In genomic region chr14:103551338-103551762, GRCh38 we compare ENCODE assay signal across 13 cellular contexts. TPM values are rescaled to one million over a fixed set of nuclear protein-coding genes. Genes with fewer than 3 reads are reported as not detected.
DNase-seq lines count a peak whose midpoint lies in the region; ATAC-seq and TF ChIP-seq lines count a peak whose summit lies in the region.
"Had no signal": no experiment of that assay in that cellular context is flagged by ENCODE, and none has a peak within 500 bp of the region (broad histone marks: within the 10 kb centered on the region; RNA-seq: fewer than 3 reads in every experiment).

No MANE protein-coding gene starts in this region.

- H3K4me1 ChIP-seq in H9 (ENCODE audit: insufficient read depth, low read length) (no peaks in the 10 kb centered on the region), duodenal mucosa (ENCODE audit: control insufficient read depth in 1 of 2, insufficient read depth in 2 of 2, low read length in 2 of 2) (peaks cover 0 to 2% of the 10 kb centered on the region in 2 donors), right lobe of liver (no peaks in the 10 kb centered on the region), stomach (peaks cover 28 to 78% (median 48%) of the 10 kb centered on the region in 4 donors), foreskin keratinocyte (no peaks in the 10 kb centered on the region)

- H3K4me3 Mint-ChIP-seq in H9, result no peak overlapping the region; a peak in 1 of 5 replicates
- no peak overlapping the region for H3K4me3 Mint-ChIP-seq in activated T-helper 2 cell treated with anti-CD3 and anti-CD28 coated beads, Interferon-gamma antibody, Interleukin-2, Interleukin-4, amounts not matched to agents 10 μg/mL and 5 μg/mL and 100 μg/mL, durations not matched to agents 14 hours and 24 hours and 36 hours (ENCODE audit: low read depth)
- H3K4me3 Mint-ChIP-seq: CD4-positive, alpha-beta T cell had no signal

- H3K27me3 ChIP-seq in H9 (ENCODE audit: insufficient read depth, low read length) (no peaks in the 10 kb centered on the region), duodenal mucosa (ENCODE audit: control insufficient read depth in 1 of 2, insufficient read depth in 2 of 2, low read length in 2 of 2) (no peaks in the 10 kb centered on the region), right lobe of liver (no peaks in the 10 kb centered on the region), stomach (no peaks in the 10 kb centered on the region), foreskin keratinocyte (peaks cover 16% of the 10 kb centered on the region)
- H3K27me3 ChIP-seq: SJSA1 had no signal

- peaks cover 0 to 3% (median 0%) of the 10 kb centered on the region in 3 experiments; a peak in 1 of 7 replicates for H3K36me3 Mint-ChIP-seq in H9 (ENCODE audit: insufficient read depth in 1 of 3, low read depth in 3 of 3)
- peaks cover 7% of the 10 kb centered on the region for H3K36me3 Mint-ChIP-seq in activated T-helper 2 cell treated with anti-CD3 and anti-CD28 coated beads, Interferon-gamma antibody, Interleukin-2, Interleukin-4, amounts not matched to agents 10 μg/mL and 5 μg/mL and 100 μg/mL, durations not matched to agents 14 hours and 24 hours and 36 hours (ENCODE audit: low read depth)

- H2BK5ac ChIP-seq in H9 (ENCODE audit: insufficient read length, low read length), result no peak overlapping the region

- no peak overlapping the region for H2BK20ac ChIP-seq in H9 (ENCODE audit: low read depth, low read length, poor library complexity, severe bottlenecking)

- TF ChIP-seq POLR2A in right lobe of liver (IDR thresholded peaks at IDR 0.05) (no peak), stomach (IDR thresholded peaks at IDR 0.05) (no peak)

- H3K9ac ChIP-seq in H9 (ENCODE audit: extremely low read depth, insufficient read length, low read length), result no peak overlapping the region
- H3K9ac ChIP-seq in duodenal mucosa (ENCODE audit: low read depth in 1 of 2, low read length in 2 of 2), result no peak overlapping the region

- DNase-seq in H9 (no peak), right lobe of liver (peak; percentile 28 to 59 (median 55)), stomach (no peak), foreskin keratinocyte (no peak), CD1c-positive myeloid dendritic cell (ENCODE audit: extremely low spot score) (no peak)
- no peak for DNase-seq in activated T-helper 2 cell treated with anti-CD3 and anti-CD28 coated beads, Interferon-gamma antibody, Interleukin-2, Interleukin-4, amounts not matched to agents 10 μg/mL and 5 μg/mL and 100 μg/mL, durations not matched to agents 14 hours and 24 hours and 36 hours (ENCODE audit: low spot score)
- DNase-seq in effector CD4-positive, alpha-beta T cell, result no peak
- DNase-seq: amniotic stem cell; CD4-positive, alpha-beta T cell; foreskin melanocyte; NCI-H2171 treated with DMSO at 0.1 percent for 48 hours had no signal

- peaks cover 7 to 8% of the 10 kb centered on the region in 2 experiments for H3K4me1 Mint-ChIP-seq in H9
- H3K4me1 Mint-ChIP-seq in activated T-helper 2 cell treated with anti-CD3 and anti-CD28 coated beads, Interferon-gamma antibody, Interleukin-2, Interleukin-4, amounts not matched to agents 10 μg/mL and 5 μg/mL and 100 μg/mL, durations not matched to agents 14 hours and 24 hours and 36 hours (ENCODE audit: low read depth), result no peaks in the 10 kb centered on the region

- TF ChIP-seq CTCF in H9 (conservative IDR thresholded peaks at IDR 0.05) (no peak), right lobe of liver (IDR thresholded peaks at IDR 0.05) (no peak), stomach (IDR thresholded peaks at IDR 0.05) (no peak), foreskin keratinocyte (conservative IDR thresholded peaks at IDR 0.05) (no peak)

- no peaks in the 10 kb centered on the region for H3K79me1 ChIP-seq in H9 (ENCODE audit: insufficient read depth, low read depth, low read length, poor library complexity, severe bottlenecking)

- H3K9me3 Mint-ChIP-seq in H9, result no peaks in the 10 kb centered on the region
- H3K9me3 Mint-ChIP-seq in activated T-helper 2 cell treated with anti-CD3 and anti-CD28 coated beads, Interferon-gamma antibody, Interleukin-2, Interleukin-4, amounts not matched to agents 10 μg/mL and 5 μg/mL and 100 μg/mL, durations not matched to agents 14 hours and 24 hours and 36 hours, result no peaks in the 10 kb centered on the region
- H3K9me3 Mint-ChIP-seq: CD4-positive, alpha-beta T cell had no signal

- ATAC-seq in right lobe of liver, result peak; percentile 13 to 72 (median 46)
- no peak for ATAC-seq in foreskin keratinocyte

- H3K4me3 ChIP-seq in duodenal mucosa (ENCODE audit: low read depth in 1 of 2, low read length in 2 of 2) (no peak overlapping the region), right lobe of liver (no peak overlapping the region), stomach (no peak overlapping the region)
- H3K4me3 ChIP-seq: SJSA1 had no signal

- H3K27me3 Mint-ChIP-seq in H9 (ENCODE audit: low read depth), result no peaks in the 10 kb centered on the region
- H3K27me3 Mint-ChIP-seq in activated T-helper 2 cell treated with anti-CD3 and anti-CD28 coated beads, Interferon-gamma antibody, Interleukin-2, Interleukin-4, amounts not matched to agents 10 μg/mL and 5 μg/mL and 100 μg/mL, durations not matched to agents 14 hours and 24 hours and 36 hours (ENCODE audit: low read depth), result no peaks in the 10 kb centered on the region
- H3K27me3 Mint-ChIP-seq: CD4-positive, alpha-beta T cell had no signal

- no peak overlapping the region for H3T11ph ChIP-seq in H9 (ENCODE audit: low read length)

- peak; percentile 74 for TF ChIP-seq EP300 in stomach (IDR thresholded peaks at IDR 0.05)

- no peaks in the 10 kb centered on the region for H3K9me3 ChIP-seq in H9 (ENCODE audit: control insufficient read depth, low read depth, low read length)
- H3K9me3 ChIP-seq in duodenal mucosa (ENCODE audit: control insufficient read depth in 1 of 2, low read length in 2 of 2), result no peaks in the 10 kb centered on the region
- H3K9me3 ChIP-seq in right lobe of liver, result no peaks in the 10 kb centered on the region
- H3K9me3 ChIP-seq in stomach, result no peaks in the 10 kb centered on the region
- H3K9me3 ChIP-seq: SJSA1 had no signal

- no peak overlapping the region for H2BK120ac ChIP-seq in H9 (ENCODE audit: low read depth, low read length, poor library complexity, severe bottlenecking)

- no peak overlapping the region for H3K23ac ChIP-seq in H9 (ENCODE audit: insufficient read length, low read depth, low read length)

- H3K4ac ChIP-seq in H9 (ENCODE audit: low read depth, low read length), result no peak overlapping the region

- no peaks in the 10 kb centered on the region for H4K20me1 ChIP-seq in H9 (ENCODE audit: control insufficient read depth, insufficient read depth, insufficient read length)

- H3K56ac ChIP-seq in H9 (ENCODE audit: insufficient read length, low read depth, low read length), result no peak overlapping the region

- intact Hi-C loops in right lobe of liver (cut with DNase I) (loop anchor here in 1 of 2 donors (5.0 kb wide), 1 partner anchor 34 kb away; no protein-coding TSS in a partner anchor), stomach (cut with DNase I; ENCODE audit: low total_unique reads) (no loop called here)
- intact Hi-C loops in activated T-helper 2 cell treated with anti-CD3 and anti-CD28 coated beads, Interferon-gamma antibody, Interleukin-2, Interleukin-4, amounts not matched to agents 10 μg/mL and 5 μg/mL and 100 μg/mL, durations not matched to agents 14 hours and 24 hours and 36 hours (cut with micrococcal nuclease), result no loop called here

- no CpG with 5 or more reads among the region's 17 CpGs for WGBS in H9 (ENCODE audit: extremely low coverage, insufficient read length, low lambda C conversion rate)
- WGBS in right lobe of liver (ENCODE audit: insufficient coverage, low coverage, low lambda C conversion rate, missing lambda C conversion rate), result 74% methylated on average over 7 of the region's 17 CpGs
- WGBS in stomach, 5 donors, result 67 to 88% (median 81%) methylated on average over 14 to 17 of the region's 17 CpGs

- H3K27ac ChIP-seq in H9 (ENCODE audit: insufficient read length, low read depth, low read length), result no peak overlapping the region
- peak overlapping the region; percentile 27 for H3K27ac ChIP-seq in duodenal mucosa (ENCODE audit: low read depth, low read length)
- peak overlapping the region in 1 of 3 donors; percentile 3 for H3K27ac ChIP-seq in right lobe of liver
- peak overlapping the region in 4 of 5 donors; percentile 75 to 90 (median 80) for H3K27ac ChIP-seq in stomach
- no peak overlapping the region for H3K27ac ChIP-seq in foreskin keratinocyte

- H3K23me2 ChIP-seq in H9 (ENCODE audit: insufficient read length, low read depth, low read length, poor library complexity, severe bottlenecking), result no peaks in the 10 kb centered on the region

- no peak overlapping the region for H4K8ac ChIP-seq in H9 (replicated peaks; ENCODE audit: insufficient read length, low read depth, low read length)

- H3K14ac ChIP-seq in H9 (ENCODE audit: insufficient read depth, low read length), result no peak overlapping the region

- H4K91ac ChIP-seq in H9 (ENCODE audit: insufficient read length, low read depth, low read length), result no peak overlapping the region

- no peaks in the 10 kb centered on the region for H3K79me2 ChIP-seq in H9 (ENCODE audit: insufficient read depth, low read length)

- H3K27ac Mint-ChIP-seq in H9, result peak overlapping the region in 2 of 3 experiments; percentile 64 to 86; a peak in 5 of 7 replicates
- no peak overlapping the region for H3K27ac Mint-ChIP-seq in activated T-helper 2 cell treated with anti-CD3 and anti-CD28 coated beads, Interferon-gamma antibody, Interleukin-2, Interleukin-4, amounts not matched to agents 10 μg/mL and 5 μg/mL and 100 μg/mL, durations not matched to agents 14 hours and 24 hours and 36 hours
- H3K27ac Mint-ChIP-seq: CD4-positive, alpha-beta T cell had no signal

- H3K4me2 ChIP-seq in H9 (ENCODE audit: insufficient read depth, insufficient read length, low read length), result no peak overlapping the region

- no peak overlapping the region for H3K18ac ChIP-seq in H9 (ENCODE audit: insufficient read length, low read depth, low read length)

- no peak overlapping the region for H2AFZ ChIP-seq in H9 (ENCODE audit: low read length)

- no peaks in the 10 kb centered on the region for H3K36me3 ChIP-seq in duodenal mucosa (ENCODE audit: control insufficient read depth in 1 of 2, insufficient read depth in 2 of 2, low read length in 2 of 2)
- no peaks in the 10 kb centered on the region for H3K36me3 ChIP-seq in right lobe of liver
- no peaks in the 10 kb centered on the region for H3K36me3 ChIP-seq in stomach
- H3K36me3 ChIP-seq: SJSA1 had no signal

- H2BK12ac ChIP-seq in H9 (ENCODE audit: insufficient read length, low read depth, low read length), result no peak overlapping the region

- H2BK15ac ChIP-seq in H9 (ENCODE audit: low read depth, low read length), result no peak overlapping the region

- no peak overlapping the region for H4K5ac ChIP-seq in H9 (ENCODE audit: insufficient read length, low read depth, low read length)

- no peak overlapping the region for H2AK5ac ChIP-seq in H9 (ENCODE audit: insufficient read length, low read length)

RNA-seq across cellular contexts. Expression of gene BAG5, which starts 11.1 kb away (rescaled TPM):
- total RNA-seq in H9 (2021) (38.0 and 40.9 TPM in 2 replicates), right lobe of liver (10 to 100 TPM in 4 of 6 experiments, 1 to 10 TPM in 2; 6.5 to 11.4 (median 10.9) TPM), stomach (100 to 1,000 TPM in 1 of 5 donors, 10 to 100 TPM in 3, 1 to 10 TPM in 1; 4.3 to 207 (median 24.3) TPM), foreskin keratinocyte (25.7 and 28.0 TPM in 2 replicates)
- polyA plus RNA-seq in stomach (10 to 100 TPM in 2 of 3 donors, 1 to 10 TPM in 1; 7.5 to 11.6 (median 10.8) TPM), foreskin keratinocyte (9.0 and 11.1 TPM in 2 replicates)
- 28.2 and 29.2 TPM in 2 replicates for total RNA-seq in activated T-helper 2 cell treated with anti-CD3 and anti-CD28 coated beads, Interferon-gamma antibody, Interleukin-2, Interleukin-4, amounts not matched to agents 10 μg/mL and 5 μg/mL and 100 μg/mL, durations not matched to agents 14 hours and 24 hours and 36 hours

RNA-seq across cellular contexts. Expression of gene COA8, which starts 11.4 kb away (rescaled TPM):
- 43.2 and 45.5 TPM in 2 replicates for total RNA-seq in H9 (2021)
- total RNA-seq in right lobe of liver, result 10 to 100 TPM in 5 of 6 experiments, 1 to 10 TPM in 1; 7.5 to 17.7 (median 14.9) TPM
- 10 to 100 TPM in 3 of 5 donors, 1 to 10 TPM in 2; 6.4 to 21.4 (median 14.9) TPM for total RNA-seq in stomach
- 10 to 100 TPM; 42.8 to 96.5 (median 48.4) TPM for polyA plus RNA-seq in stomach
- total RNA-seq in foreskin keratinocyte, result 46.2 and 46.5 TPM in 2 replicates
- polyA plus RNA-seq in foreskin keratinocyte, result 76.4 and 88.0 TPM in 2 replicates
- total RNA-seq in activated T-helper 2 cell treated with anti-CD3 and anti-CD28 coated beads, Interferon-gamma antibody, Interleukin-2, Interleukin-4, amounts not matched to agents 10 μg/mL and 5 μg/mL and 100 μg/mL, durations not matched to agents 14 hours and 24 hours and 36 hours, result 31.9 and 33.5 TPM in 2 replicates

RNA-seq across cellular contexts. Expression of gene TRMT61A, which starts 22.4 kb away (rescaled TPM):
- 21.9 and 22.2 TPM in 2 replicates for total RNA-seq in H9 (2021)
- 10 to 100 TPM in 2 of 6 experiments, 1 to 10 TPM in 4; 3.8 to 12.1 (median 4.8) TPM for total RNA-seq in right lobe of liver
- 10 to 100 TPM in 4 of 5 donors, 1 to 10 TPM in 1; 5.5 to 39.7 (median 18.5) TPM for total RNA-seq in stomach
- polyA plus RNA-seq in stomach, result 10 to 100 TPM in 2 of 3 donors, 1 to 10 TPM in 1; 9.0 to 16.9 (median 14.8) TPM
- total RNA-seq in foreskin keratinocyte, result 12.0 and 14.1 TPM in 2 replicates
- polyA plus RNA-seq in foreskin keratinocyte, result 13.8 and 14.9 TPM in 2 replicates
- total RNA-seq in activated T-helper 2 cell treated with anti-CD3 and anti-CD28 coated beads, Interferon-gamma antibody, Interleukin-2, Interleukin-4, amounts not matched to agents 10 μg/mL and 5 μg/mL and 100 μg/mL, durations not matched to agents 14 hours and 24 hours and 36 hours, result 13.7 and 15.0 TPM in 2 replicates

RNA-seq across cellular contexts. Expression of gene CKB, which starts 28.7 kb away (rescaled TPM):
- total RNA-seq in H9 (2021) (517 and 546 TPM in 2 replicates), right lobe of liver (10 to 100 TPM in 2 of 6 experiments, 1 to 10 TPM in 4; 3.6 to 57.1 (median 6.7) TPM), stomach (1,000 to 10,000 TPM in 1 of 5 donors, 100 to 1,000 TPM in 4; 216 to 1,146 (median 643) TPM), foreskin keratinocyte (1.8 and 4.1 TPM in 2 replicates)
- polyA plus RNA-seq in stomach (1,000 to 10,000 TPM in 1 of 3 donors, 100 to 1,000 TPM in 2; 778 to 1,091 (median 976) TPM), foreskin keratinocyte (4.4 and 7.1 TPM in 2 replicates)
- total RNA-seq in activated T-helper 2 cell treated with anti-CD3 and anti-CD28 coated beads, Interferon-gamma antibody, Interleukin-2, Interleukin-4, amounts not matched to agents 10 μg/mL and 5 μg/mL and 100 μg/mL, durations not matched to agents 14 hours and 24 hours and 36 hours, result 14.0 and 15.3 TPM in 2 replicates

Comparison
In these comparisons a context has a peak if more than half of its experiments do, and no peak if none do; other contexts are left out.
1. DNase-seq: peak in right lobe of liver (3 of 3); none in H9 (single experiment), stomach (single experiment), foreskin keratinocyte (0 of 2), activated T-helper 2 cell treated with anti-CD3 and anti-CD28 coated beads, Interferon-gamma antibody, Interleukin-2, Interleukin-4, amounts not matched to agents 10 μg/mL and 5 μg/mL and 100 μg/mL, durations not matched to agents 14 hours and 24 hours and 36 hours (single experiment), effector CD4-positive, alpha-beta T cell (single experiment) and CD1c-positive myeloid dendritic cell (single experiment).
2. H3K27ac ChIP-seq: peak in duodenal mucosa (single experiment) and stomach (4 of 5); none in H9 (single experiment) and foreskin keratinocyte (single experiment).